ENCODE assay signal across 8 cellular contexts in the genomic region with DNA sequence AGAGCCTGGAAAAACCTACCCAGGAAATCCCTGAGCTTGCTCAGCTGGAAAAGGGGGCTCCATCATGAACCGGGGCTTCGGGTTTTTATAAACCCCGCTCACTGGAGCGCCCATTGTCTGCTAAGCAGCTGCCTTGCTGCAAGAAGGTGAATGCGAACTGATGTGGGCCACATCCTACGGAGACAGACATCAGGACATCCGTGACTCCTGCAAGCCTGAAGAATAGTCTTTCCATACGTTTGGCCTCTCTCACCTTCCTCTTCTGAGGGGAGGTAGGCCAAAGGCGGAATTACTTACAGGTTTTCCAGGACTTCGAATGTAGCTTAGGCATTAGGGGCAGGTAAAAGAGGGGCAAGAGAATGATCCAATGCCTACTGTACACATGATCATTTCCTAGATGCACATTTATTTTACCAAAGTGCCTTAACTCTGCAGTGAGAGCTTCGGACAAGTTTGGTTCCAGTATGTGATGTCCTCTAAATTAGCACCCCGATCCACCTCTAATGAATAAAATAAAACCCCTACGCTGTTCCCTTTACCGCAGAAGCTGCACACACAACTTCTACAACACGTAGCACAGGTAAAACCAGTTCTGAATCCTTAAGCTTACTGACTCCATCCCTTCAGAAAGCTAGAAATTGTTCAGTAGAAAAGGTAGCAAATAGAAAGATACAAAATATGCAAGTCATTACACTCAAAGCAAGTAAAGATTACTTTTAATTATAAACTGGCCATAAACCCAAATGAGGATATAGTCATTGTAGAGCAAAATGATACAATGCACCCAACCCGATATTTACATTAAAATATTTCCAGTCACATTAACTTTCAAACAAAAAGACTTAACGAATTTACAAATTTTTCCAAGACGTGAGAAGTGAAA. TPM values are rescaled to one million over a fixed set of nuclear protein-coding genes. Genes with fewer than 3 reads are reported as not detected.
DNase-seq lines count a peak whose midpoint lies in the region; ATAC-seq, FAIRE-seq and TF ChIP-seq lines count a peak whose summit lies in the region.

No MANE protein-coding gene starts in this region.

- 26 to 31% methylated on average over 18 of the region's 18 CpGs for WGBS in pancreas, 2 donors

- no peak for TF ChIP-seq CTCF in GM12864 (IDR thresholded peaks at IDR 0.05; ENCODE audit: low read depth, low read length, missing control alignments)
- TF ChIP-seq CTCF in OCI-LY7 (conservative IDR thresholded peaks at IDR 0.05; ENCODE audit: low read length): no peak
- TF ChIP-seq CTCF in pancreas (IDR thresholded peaks at IDR 0.05): no peak
- no peak for TF ChIP-seq CTCF in GM20000 (IDR thresholded peaks at IDR 0.05; ENCODE audit: extremely low read depth, missing control alignments)

- no peaks in the 10 kb centered on the region for H3K9me3 ChIP-seq in OCI-LY7 (ENCODE audit: low read length)
- no peaks in the 10 kb centered on the region for H3K9me3 ChIP-seq in pancreas

- peak overlapping the region; percentile 81; the same call in 1 of the 2 replicates for H2AFZ ChIP-seq in OCI-LY7 (ENCODE audit: low read length)

- POLR2A ChIA-PET in OCI-LY7 (lab: Charles Lee): interaction anchor here (0.6 to 6.4 kb wide), 9 partner anchors 11 to 299 kb away, joined by 3 to 55 read pairs (median 6); partner anchors contain the start of gene PSRC1

- H3K27me3 ChIP-seq in pancreas: no peaks in the 10 kb centered on the region

- CTCF ChIA-PET in OCI-LY7 (lab: Charles Lee; ENCODE audit: unreplicated experiment): interaction anchor here (0.5 to 2.6 kb wide), 7 partner anchors 116 to 531 kb away, joined by 3 to 12 read pairs (median 3); partner anchors contain the start of gene PSRC1

- FAIRE-seq in pancreas (lab: Jason Lieb, UNC): no peak

- H3K4me3 ChIP-seq in GM12864 (ENCODE audit: low read depth, low read length) (peak overlapping the region; percentile 46; the same call in 1 of the 2 replicates), OCI-LY7 (ENCODE audit: low read depth, low read length, poor library complexity, severe bottlenecking) (peak overlapping the region; percentile 84), pancreas (peak overlapping the region; percentile 46 to 73 (median 64))

- no TSS peak for BruUV-seq in OCI-LY7 (replicated peaks; lab: Mats Ljungman, UMichigan)

- H3K4me1 ChIP-seq in OCI-LY7 (ENCODE audit: insufficient read depth, low read length, poor library complexity, severe bottlenecking) (peaks cover 44% of the 10 kb centered on the region), pancreas (peaks cover under 1 to 33% (median 6%) of the 10 kb centered on the region in 3 donors)

- peak; percentile 2 to 8 (median 8) for ATAC-seq in pancreas

- intact Hi-C loops in OCI-LY7 (cut with micrococcal nuclease; ENCODE audit: unreplicated experiment) (loop anchor here (1.0 to 10.0 kb wide), 7 partner anchors 56 to 294 kb away; partner anchors contain the start of gene PSRC1), pancreas (cut with DNase I) (loop anchor here in 2 of 3 donors (5.0 to 10.0 kb wide), 2 partner anchors 124 to 136 kb away; no protein-coding TSS in a partner anchor)

- peak overlapping the region; percentile 87 for H3K4me2 ChIP-seq in OCI-LY7 (ENCODE audit: low read length)

- H3K36me3 ChIP-seq in OCI-LY7 (ENCODE audit: insufficient read depth, low read length) (peaks cover 41% of the 10 kb centered on the region), pancreas (peaks cover 0 to 4% (median 0%) of the 10 kb centered on the region in 3 donors)

- DNase-seq in GM12864 (ENCODE audit: low read depth) (no peak), OCI-LY7 (ENCODE audit: low spot score) (no peak), epithelial cell of prostate (ENCODE audit: low read depth, low spot score) (peak; percentile 27), pancreas (no peak), SK-N-DZ (ENCODE audit: low spot score) (no peak), GM20000 (ENCODE audit: low spot score) (no peak), cortex of kidney (lab: John Stamatoyannopoulos, UW) (no peak), NCI-H128 (lab: John Stamatoyannopoulos, UW; ENCODE audit: unreplicated experiment) (no peak)

- peaks cover 6% of the 10 kb centered on the region; the same call in 1 of the 2 replicates for H4K20me1 ChIP-seq in OCI-LY7 (ENCODE audit: insufficient read depth, low read length)

- H3K9me2 ChIP-seq in OCI-LY7 (ENCODE audit: insufficient read depth, low read length): no peaks in the 10 kb centered on the region

- H3K79me2 ChIP-seq in OCI-LY7 (ENCODE audit: insufficient read depth, low read depth, low read length): peaks cover 36% of the 10 kb centered on the region; the same call in 1 of the 2 replicates

- peak overlapping the region; percentile 29 for H3K27ac ChIP-seq in OCI-LY7 (ENCODE audit: low read depth, low read length, poor library complexity, severe bottlenecking)
- H3K27ac ChIP-seq in epithelial cell of prostate: peak overlapping the region; percentile 20
- peak overlapping the region in 3 of 4 donors; percentile 17 to 41 (median 34) for H3K27ac ChIP-seq in pancreas

RNA-seq across cellular contexts. Expression of gene SORT1, which starts 0.9 kb away (rescaled TPM):
- 16.2 and 21.8 TPM in 2 replicates for total RNA-seq in OCI-LY7 (2014; rRNA removed; shearing (Covaris generic))
- total RNA-seq in OCI-LY7 (2022) (40.8 and 45.5 TPM in 2 replicates), pancreas (10 to 100 TPM; 22.9 to 60.7 (median 30.7) TPM)
- 10 to 100 TPM; 10.4 to 14.9 TPM for polyA plus RNA-seq in pancreas
- polyA plus RNA-seq in SK-N-DZ (2014; cell fraction: cytosol; rRNA removed): 17.5 and 19.3 TPM in 2 replicates
- polyA plus RNA-seq in SK-N-DZ (2014; cell fraction: nucleus; rRNA removed): 13.0 and 20.1 TPM in 2 replicates

RNA-seq across cellular contexts. Expression of gene PSMA5, which starts 27.7 kb away (rescaled TPM):
- 46.3 and 53.3 TPM in 2 replicates for total RNA-seq in OCI-LY7 (2014; rRNA removed; shearing (Covaris generic))
- total RNA-seq in OCI-LY7 (2022) (141 and 152 TPM in 2 replicates), pancreas (10 to 100 TPM; 21.4 to 36.2 (median 27.7) TPM)
- 10 to 100 TPM; 16.1 to 24.8 TPM for polyA plus RNA-seq in pancreas
- polyA plus RNA-seq in SK-N-DZ (2014; cell fraction: cytosol; rRNA removed): 78.4 and 79.9 TPM in 2 replicates
- 45.1 and 46.8 TPM in 2 replicates for polyA plus RNA-seq in SK-N-DZ (2014; cell fraction: nucleus; rRNA removed)
